ENCODE assay signal across 9 cellular contexts in genomic region chr5:33850100-33850594, GRCh38. TPM values are rescaled to one million over a fixed set of nuclear protein-coding genes. Genes with fewer than 3 reads are reported as not detected.
DNase-seq lines count a peak whose midpoint lies in the region; ATAC-seq and TF ChIP-seq lines count a peak whose summit lies in the region.
"Had no signal": no experiment of that assay in that cellular context is flagged by ENCODE, and none has a peak within 500 bp of the region (broad histone marks: within the 10 kb centered on the region; RNA-seq: fewer than 3 reads in every experiment).

No MANE protein-coding gene starts in this region.

- CTCF ChIA-PET in activated CD4-positive, alpha-beta T cell treated with anti-CD3 and anti-CD28 coated beads for 36 hours (lab: Charles Lee) = interaction anchor here (0.6 kb wide), 1 partner anchor 566 kb away, joined by 4 read pairs; no protein-coding TSS in a partner anchor

- no peaks in the 10 kb centered on the region for H3K9me3 ChIP-seq in Peyer's patch
- H3K9me3 ChIP-seq in Karpas-422 (ENCODE audit: low read length) = no peaks in the 10 kb centered on the region

- intact Hi-C loops in activated CD4-positive, alpha-beta T cell treated with anti-CD3 and anti-CD28 coated beads for 36 hours (cut with DNase I, micrococcal nuclease) = no loop called here

- H3K4me3 Mint-ChIP-seq in activated CD4-positive, alpha-beta T cell treated with anti-CD3 and anti-CD28 coated beads for 36 hours = no peak overlapping the region
- H3K4me3 Mint-ChIP-seq in effector memory CD8-positive, alpha-beta T cell = peak overlapping the region in 1 of 2 donors; percentile 29
- H3K4me3 Mint-ChIP-seq: dendritic cell treated with granulocyte-macrophage colony-stimulating factor and Interleukin-4, amounts not matched to agents 40 ng/mL and 50 ng/mL, for 4 days had no signal

- no peak overlapping the region for H3K4me3 ChIP-seq in Peyer's patch
- H3K4me3 ChIP-seq in Karpas-422 (ENCODE audit: low read length) = no peak overlapping the region

- ATAC-seq in activated CD4-positive, alpha-beta T cell treated with anti-CD3 and anti-CD28 coated beads for 36 hours = peak; percentile 91
- ATAC-seq in HG02884 (IDR thresholded peaks at IDR 0.05; ENCODE audit: unreplicated experiment) = peak; percentile 90
- ATAC-seq in effector memory CD8-positive, alpha-beta T cell (replicated peaks) = peak; percentile 92
- ATAC-seq in stimulated activated naive CD8-positive, alpha-beta T cell treated with anti-CD3 and anti-CD28 coated beads, Interleukin-15, Interleukin-2, amounts not matched to agents 100 U/mL and 50 U/mL, for 24 hours = peak; percentile 83

- H3K9ac ChIP-seq in Karpas-422 (ENCODE audit: low read length) = no peak overlapping the region

- H3K36me3 Mint-ChIP-seq in activated CD4-positive, alpha-beta T cell treated with anti-CD3 and anti-CD28 coated beads for 36 hours (ENCODE audit: low read depth) = no peaks in the 10 kb centered on the region
- H3K36me3 Mint-ChIP-seq in effector memory CD8-positive, alpha-beta T cell (ENCODE audit: insufficient read depth) = peaks cover 4% of the 10 kb centered on the region

- no peaks in the 10 kb centered on the region for H3K9me3 Mint-ChIP-seq in activated CD4-positive, alpha-beta T cell treated with anti-CD3 and anti-CD28 coated beads for 36 hours (ENCODE audit: low read depth)
- no peaks in the 10 kb centered on the region for H3K9me3 Mint-ChIP-seq in effector memory CD8-positive, alpha-beta T cell
- H3K9me3 Mint-ChIP-seq: dendritic cell treated with granulocyte-macrophage colony-stimulating factor and Interleukin-4, amounts not matched to agents 40 ng/mL and 50 ng/mL, for 4 days had no signal

- no peak overlapping the region; the same call in 1 of the 2 replicates for H2AFZ ChIP-seq in Karpas-422 (ENCODE audit: low read length)

- H3K36me3 ChIP-seq in Peyer's patch (no peaks in the 10 kb centered on the region), Karpas-422 (ENCODE audit: insufficient read depth, low read length) (no peaks in the 10 kb centered on the region)

- no peaks in the 10 kb centered on the region for H3K79me2 ChIP-seq in Karpas-422 (ENCODE audit: low read length)

- H3K27me3 ChIP-seq in Peyer's patch (no peaks in the 10 kb centered on the region), Karpas-422 (ENCODE audit: low read length) (no peaks in the 10 kb centered on the region)

- H3K4me1 Mint-ChIP-seq in activated CD4-positive, alpha-beta T cell treated with anti-CD3 and anti-CD28 coated beads for 36 hours = peaks cover 8% of the 10 kb centered on the region
- peaks cover 8% of the 10 kb centered on the region in 2 donors for H3K4me1 Mint-ChIP-seq in effector memory CD8-positive, alpha-beta T cell (ENCODE audit: low read depth in 2 of 2)

- no peak for TF ChIP-seq POLR2A in Peyer's patch (IDR thresholded peaks at IDR 0.05)

- H3K9me2 ChIP-seq in Karpas-422 (replicated peaks; ENCODE audit: insufficient read depth, low read length) = no peaks in the 10 kb centered on the region

- DNase-seq in activated CD4-positive, alpha-beta T cell treated with anti-CD3 and anti-CD28 coated beads for 36 hours = peak; percentile 57
- DNase-seq in activated CD4-positive, alpha-beta T cell treated with anti-CD3 and anti-CD28 coated beads, Interleukin-2, amount 50 U/mL, for 4 hours = no peak
- peak in 2 of 3 donors; percentile 20 to 46 for DNase-seq in Peyer's patch
- peak in 2 of 3 experiments; percentile 2 to 3 for DNase-seq in effector memory CD8-positive, alpha-beta T cell
- DNase-seq in stimulated activated naive CD8-positive, alpha-beta T cell treated with anti-CD3 and anti-CD28 coated beads, Interleukin-15, Interleukin-2, amounts not matched to agents 100 U/mL and 50 U/mL, for 24 hours = peak; percentile 15
- no peak for DNase-seq in NCI-H128 (lab: John Stamatoyannopoulos, UW; ENCODE audit: unreplicated experiment)
- DNase-seq in Karpas-422 = no peak

- no peaks in the 10 kb centered on the region for H3K4me1 ChIP-seq in Peyer's patch
- no peaks in the 10 kb centered on the region for H3K4me1 ChIP-seq in Karpas-422 (ENCODE audit: low read length)

- POLR2A ChIA-PET in activated CD4-positive, alpha-beta T cell treated with anti-CD3 and anti-CD28 coated beads for 36 hours (lab: Charles Lee) = no interaction called here

- H3K27me3 Mint-ChIP-seq in activated CD4-positive, alpha-beta T cell treated with anti-CD3 and anti-CD28 coated beads for 36 hours = no peaks in the 10 kb centered on the region
- H3K27me3 Mint-ChIP-seq in effector memory CD8-positive, alpha-beta T cell = peaks cover 0 to 19% of the 10 kb centered on the region in 2 donors
- H3K27me3 Mint-ChIP-seq: dendritic cell treated with granulocyte-macrophage colony-stimulating factor and Interleukin-4, amounts not matched to agents 40 ng/mL and 50 ng/mL, for 4 days had no signal

- no peak overlapping the region for H3K27ac Mint-ChIP-seq in activated CD4-positive, alpha-beta T cell treated with anti-CD3 and anti-CD28 coated beads for 36 hours
- peak overlapping the region; percentile 33 to 70 for H3K27ac Mint-ChIP-seq in effector memory CD8-positive, alpha-beta T cell
- H3K27ac Mint-ChIP-seq: dendritic cell treated with granulocyte-macrophage colony-stimulating factor and Interleukin-4, amounts not matched to agents 40 ng/mL and 50 ng/mL, for 4 days had no signal

- H3K27ac ChIP-seq in Peyer's patch (no peak overlapping the region), Karpas-422 (ENCODE audit: low read length) (no peak overlapping the region)

- H3K4me2 ChIP-seq in Karpas-422 (ENCODE audit: low read depth, low read length, poor library complexity, severe bottlenecking) = no peak overlapping the region

- no peaks in the 10 kb centered on the region for H4K20me1 ChIP-seq in Karpas-422 (ENCODE audit: insufficient read depth, low read depth, low read length)

- no peak for TF ChIP-seq CTCF in Peyer's patch (IDR thresholded peaks at IDR 0.05)

RNA-seq across cellular contexts. Expression of gene ADAMTS12, which starts 41.6 kb away (rescaled TPM):
- not detected for total RNA-seq in activated CD4-positive, alpha-beta T cell treated with anti-CD3 and anti-CD28 coated beads for 36 hours
- 10 to 100 TPM in 1 of 4 donors, 1 to 10 TPM in 2, under 1 TPM in 1; 0.53 to 11.6 (median 1.3) TPM for total RNA-seq in Peyer's patch
- total RNA-seq in Karpas-422 (2014; rRNA removed; shearing (Covaris generic); ENCODE audit: low replicate concordance) = not detected in 2 replicates

Comparison
In these comparisons a context has a peak if more than half of its experiments do, and no peak if none do; other contexts are left out.
1. DNase-seq: peak in activated CD4-positive, alpha-beta T cell treated with anti-CD3 and anti-CD28 coated beads for 36 hours (single experiment), Peyer's patch (2 of 3), effector memory CD8-positive, alpha-beta T cell (2 of 3) and stimulated activated naive CD8-positive, alpha-beta T cell treated with anti-CD3 and anti-CD28 coated beads, Interleukin-15, Interleukin-2, amounts not matched to agents 100 U/mL and 50 U/mL, for 24 hours (single experiment); none in activated CD4-positive, alpha-beta T cell treated with anti-CD3 and anti-CD28 coated beads, Interleukin-2, amount 50 U/mL, for 4 hours (0 of 2), NCI-H128 (single experiment) and Karpas-422 (single experiment).
2. Peak in every context shown above with its lines, with median percentiles within 50 percentile points of each other: ATAC-seq.